Comparison of ENCODE assay signal across 1 cellular context in genomic region chr5:14469485-14470377, GRCh38.
TF ChIP-seq lines count a peak whose summit lies in the region.

No MANE protein-coding gene starts in this region.

TF ChIP-seq in GM12878, 131 proteins besides CTCF, POLR2A, EP300 and RAD21 (continued from another document):
- TF ChIP-seq, protein P1, sequence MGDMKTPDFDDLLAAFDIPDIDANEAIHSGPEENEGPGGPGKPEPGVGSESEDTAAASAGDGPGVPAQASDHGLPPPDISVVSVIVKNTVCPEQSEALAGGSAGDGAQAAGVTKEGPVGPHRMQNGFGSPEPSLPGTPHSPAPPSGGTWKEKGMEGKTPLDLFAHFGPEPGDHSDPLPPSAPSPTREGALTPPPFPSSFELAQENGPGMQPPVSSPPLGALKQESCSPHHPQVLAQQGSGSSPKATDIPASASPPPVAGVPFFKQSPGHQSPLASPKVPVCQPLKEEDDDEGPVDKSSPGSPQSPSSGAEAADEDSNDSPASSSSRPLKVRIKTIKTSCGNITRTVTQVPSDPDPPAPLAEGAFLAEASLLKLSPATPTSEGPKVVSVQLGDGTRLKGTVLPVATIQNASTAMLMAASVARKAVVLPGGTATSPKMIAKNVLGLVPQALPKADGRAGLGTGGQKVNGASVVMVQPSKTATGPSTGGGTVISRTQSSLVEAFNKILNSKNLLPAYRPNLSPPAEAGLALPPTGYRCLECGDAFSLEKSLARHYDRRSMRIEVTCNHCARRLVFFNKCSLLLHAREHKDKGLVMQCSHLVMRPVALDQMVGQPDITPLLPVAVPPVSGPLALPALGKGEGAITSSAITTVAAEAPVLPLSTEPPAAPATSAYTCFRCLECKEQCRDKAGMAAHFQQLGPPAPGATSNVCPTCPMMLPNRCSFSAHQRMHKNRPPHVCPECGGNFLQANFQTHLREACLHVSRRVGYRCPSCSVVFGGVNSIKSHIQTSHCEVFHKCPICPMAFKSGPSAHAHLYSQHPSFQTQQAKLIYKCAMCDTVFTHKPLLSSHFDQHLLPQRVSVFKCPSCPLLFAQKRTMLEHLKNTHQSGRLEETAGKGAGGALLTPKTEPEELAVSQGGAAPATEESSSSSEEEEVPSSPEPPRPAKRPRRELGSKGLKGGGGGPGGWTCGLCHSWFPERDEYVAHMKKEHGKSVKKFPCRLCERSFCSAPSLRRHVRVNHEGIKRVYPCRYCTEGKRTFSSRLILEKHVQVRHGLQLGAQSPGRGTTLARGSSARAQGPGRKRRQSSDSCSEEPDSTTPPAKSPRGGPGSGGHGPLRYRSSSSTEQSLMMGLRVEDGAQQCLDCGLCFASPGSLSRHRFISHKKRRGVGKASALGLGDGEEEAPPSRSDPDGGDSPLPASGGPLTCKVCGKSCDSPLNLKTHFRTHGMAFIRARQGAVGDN (IDR thresholded peaks at IDR 0.05) = no peak
- TF ChIP-seq HCFC1 (IDR thresholded peaks at IDR 0.05; ENCODE audit: low read length) = no peak
- no peak for TF ChIP-seq SMAD5 (IDR thresholded peaks at IDR 0.05; ENCODE audit: low read depth)
- no peak for TF ChIP-seq PKNOX1 (IDR thresholded peaks at IDR 0.05)
- no peak for TF ChIP-seq NFIC (IDR thresholded peaks at IDR 0.05; ENCODE audit: low read depth, low read length)
- TF ChIP-seq ZBED1 (IDR thresholded peaks at IDR 0.05; ENCODE audit: borderline replicate concordance) = no peak
- TF ChIP-seq, protein P2, sequence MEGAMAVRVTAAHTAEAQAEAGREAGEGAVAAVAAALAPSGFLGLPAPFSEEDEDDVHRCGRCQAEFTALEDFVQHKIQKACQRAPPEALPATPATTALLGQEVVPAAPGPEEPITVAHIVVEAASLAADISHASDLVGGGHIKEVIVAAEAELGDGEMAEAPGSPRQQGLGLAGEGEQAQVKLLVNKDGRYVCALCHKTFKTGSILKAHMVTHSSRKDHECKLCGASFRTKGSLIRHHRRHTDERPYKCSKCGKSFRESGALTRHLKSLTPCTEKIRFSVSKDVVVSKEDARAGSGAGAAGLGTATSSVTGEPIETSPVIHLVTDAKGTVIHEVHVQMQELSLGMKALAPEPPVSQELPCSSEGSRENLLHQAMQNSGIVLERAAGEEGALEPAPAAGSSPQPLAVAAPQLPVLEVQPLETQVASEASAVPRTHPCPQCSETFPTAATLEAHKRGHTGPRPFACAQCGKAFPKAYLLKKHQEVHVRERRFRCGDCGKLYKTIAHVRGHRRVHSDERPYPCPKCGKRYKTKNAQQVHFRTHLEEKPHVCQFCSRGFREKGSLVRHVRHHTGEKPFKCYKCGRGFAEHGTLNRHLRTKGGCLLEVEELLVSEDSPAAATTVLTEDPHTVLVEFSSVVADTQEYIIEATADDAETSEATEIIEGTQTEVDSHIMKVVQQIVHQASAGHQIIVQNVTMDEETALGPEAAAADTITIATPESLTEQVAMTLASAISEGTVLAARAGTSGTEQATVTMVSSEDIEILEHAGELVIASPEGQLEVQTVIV (IDR thresholded peaks at IDR 0.05; ENCODE audit: borderline replicate concordance, partially characterized antibody) = no peak
- TF ChIP-seq SPI1 (IDR thresholded peaks at IDR 0.05; ENCODE audit: borderline replicate concordance, insufficient read depth, low read depth, low read length) = no peak
- no peak for TF ChIP-seq ZNF384 (IDR thresholded peaks at IDR 0.05; ENCODE audit: borderline replicate concordance, low read depth, low read length)
- TF ChIP-seq NRF1 (conservative IDR thresholded peaks at IDR 0.05; ENCODE audit: low read depth, low read length) = no peak
- TF ChIP-seq BACH1 (IDR thresholded peaks at IDR 0.05; ENCODE audit: borderline replicate concordance) = no peak
- no peak for TF ChIP-seq PML (IDR thresholded peaks at IDR 0.05; ENCODE audit: low read length)
- TF ChIP-seq IRF4 (IDR thresholded peaks at IDR 0.05; ENCODE audit: low read depth, low read length) = no peak
TF ChIP-seq in GM12878: peak in this region for 0.
